22 cellular contexts compared by ENCODE assay signal in genomic region chr12:24285413-24285812, GRCh38.
DNase-seq lines count a peak whose midpoint lies in the region; ATAC-seq, FAIRE-seq and TF ChIP-seq lines count a peak whose summit lies in the region.
"Had no signal": no experiment of that assay in that cellular context is flagged by ENCODE, and none has a peak within 500 bp of the region (broad histone marks: within the 10 kb centered on the region; RNA-seq: fewer than 3 reads in every experiment).

No MANE protein-coding gene starts in this region.

- H3K36me3 ChIP-seq in Caco-2 (ENCODE audit: control insufficient read depth, insufficient read depth, low read length), result no peaks in the 10 kb centered on the region
- H3K36me3 ChIP-seq in IMR-90 (ENCODE audit: control insufficient read depth, insufficient read depth, low read length), result no peaks in the 10 kb centered on the region
- H3K36me3 ChIP-seq in GM12878 (ENCODE audit: control insufficient read depth in 2 of 2, insufficient read depth in 2 of 2, low read length in 1 of 2), result no peaks in the 10 kb centered on the region
- H3K36me3 ChIP-seq in mesenchymal stem cell (ENCODE audit: control insufficient read depth in 1 of 2, insufficient read depth in 2 of 2, low read depth in 1 of 2, low read length in 2 of 2), result no peaks in the 10 kb centered on the region
- peaks cover 0 to 5% of the 10 kb centered on the region in 2 donors for H3K36me3 ChIP-seq in neuronal stem cell (replicated peaks in 1 of 2; ENCODE audit: control insufficient read depth in 2 of 2, insufficient read depth in 2 of 2, low read length in 2 of 2)
- H3K36me3 ChIP-seq: HAP-1 had no signal

- H2BK20ac ChIP-seq in IMR-90 (ENCODE audit: low read depth, low read length), result no peak overlapping the region

- in situ Hi-C loops in IMR-90 (cut with MboI; ENCODE audit: low sequenced_read_pairs), result no loop called here
- in situ Hi-C loops in GM12878 (cut with MboI), result no loop called here

- H3K79me2 ChIP-seq in GM12878 (ENCODE audit: control insufficient read depth, insufficient read depth, low read length), result no peaks in the 10 kb centered on the region

- H3K4me3 ChIP-seq in Caco-2 (ENCODE audit: low read depth, low read length), result no peak overlapping the region
- H3K4me3 ChIP-seq in IMR-90 (ENCODE audit: insufficient read depth, low read depth, low read length), result no peak overlapping the region
- no peak overlapping the region for H3K4me3 ChIP-seq in GM12878
- no peak overlapping the region for H3K4me3 ChIP-seq in mesenchymal stem cell (ENCODE audit: insufficient read depth in 1 of 2, low read depth in 1 of 2, low read length in 2 of 2)
- H3K4me3 ChIP-seq in neuronal stem cell (ENCODE audit: low read length in 2 of 2), result no peak overlapping the region
- H3K4me3 ChIP-seq: A549, HAP-1 had no signal

- H4K8ac ChIP-seq in IMR-90 (ENCODE audit: low read depth in 2 of 2, low read length in 2 of 2) (no peak overlapping the region), mesenchymal stem cell (ENCODE audit: low read length) (no peak overlapping the region), neuronal stem cell (ENCODE audit: low read depth, low read length) (no peak overlapping the region)

- H3K23ac ChIP-seq in IMR-90 (ENCODE audit: low read depth, low read length), result peak overlapping the region; percentile 41; the same call in 1 of the 2 replicates
- no peak overlapping the region for H3K23ac ChIP-seq in mesenchymal stem cell (ENCODE audit: low read length in 2 of 2)
- H3K23ac ChIP-seq in neuronal stem cell (ENCODE audit: low read depth, low read length, poor library complexity), result no peak overlapping the region

- no peaks in the 10 kb centered on the region for H3K27me3 ChIP-seq in Caco-2 (replicated peaks; ENCODE audit: control insufficient read depth, insufficient read depth, low read length)
- H3K27me3 ChIP-seq in IMR-90 (ENCODE audit: control insufficient read depth, insufficient read depth, low read length), result no peaks in the 10 kb centered on the region
- no peaks in the 10 kb centered on the region for H3K27me3 ChIP-seq in GM12878 (replicated peaks in 1 of 2; ENCODE audit: control insufficient read depth in 2 of 2, insufficient read depth in 2 of 2, low read length in 1 of 2)
- no peaks in the 10 kb centered on the region for H3K27me3 ChIP-seq in mesenchymal stem cell (ENCODE audit: control insufficient read depth in 1 of 2, insufficient read depth in 1 of 2, low read length in 2 of 2)
- no peaks in the 10 kb centered on the region for H3K27me3 ChIP-seq in neuronal stem cell (ENCODE audit: control insufficient read depth in 3 of 3, insufficient read depth in 3 of 3, low read depth in 1 of 3, low read length in 3 of 3)

- intact Hi-C loops in Caco-2 (cut with micrococcal nuclease; ENCODE audit: unreplicated experiment) (no loop called here), IMR-90 (cut with micrococcal nuclease) (loop anchor here (5.0 kb wide), 1 partner anchor 277 kb away; no protein-coding TSS in a partner anchor), GM12878 (cut with micrococcal nuclease; ENCODE audit: unreplicated experiment) (no loop called here)

- peak; percentile 66 for ATAC-seq in IMR-90 (ENCODE audit: low read depth)
- no peak for ATAC-seq in GM12878
- ATAC-seq in HG02973 (IDR thresholded peaks at IDR 0.05; ENCODE audit: unreplicated experiment), result no peak
- no peak for ATAC-seq in GM19023 (IDR thresholded peaks at IDR 0.05; ENCODE audit: unreplicated experiment)
- ATAC-seq: A549; CD8-positive, alpha-beta T cell had no signal

- H3K4me1 ChIP-seq in Caco-2, result no peaks in the 10 kb centered on the region
- 0 out of 2 replicates have a peak, but pooled peaks cover 2% of the 10 kb centered on the region for H3K4me1 ChIP-seq in IMR-90 (ENCODE audit: control insufficient read depth, insufficient read depth, low read length)
- H3K4me1 ChIP-seq in GM12878 (ENCODE audit: control insufficient read depth, insufficient read depth, low read length), result no peaks in the 10 kb centered on the region
- no peaks in the 10 kb centered on the region for H3K4me1 ChIP-seq in mesenchymal stem cell (ENCODE audit: control insufficient read depth, insufficient read depth, low read depth, low read length)
- H3K4me1 ChIP-seq in neuronal stem cell (ENCODE audit: control insufficient read depth in 2 of 2, insufficient read depth in 1 of 2, low read depth in 1 of 2, low read length in 2 of 2), result peaks cover 4 to 17% of the 10 kb centered on the region in 2 donors
- H3K4me1 ChIP-seq: A549 had no signal

- DNase-seq in Caco-2 (no peak), IMR-90 (peak; percentile 57), GM12878 (ENCODE audit: low read depth, low spot score) (no peak), mesenchymal stem cell (peak; percentile 16), CD1c-positive myeloid dendritic cell (ENCODE audit: extremely low spot score) (no peak), neuronal stem cell (ENCODE audit: low spot score) (no peak)
- DNase-seq: 8988T; ACHN; C1 segment of cervical spinal cord; CD4-positive, CD25-positive, alpha-beta regulatory T cell; CD8-positive, alpha-beta T cell; DMS 273 treated with DMSO at 0.1 percent for 48 hours; DMS79; EL; GOT3 had no signal

- H3K9me1 ChIP-seq in IMR-90 (ENCODE audit: insufficient read depth, low read length), result peaks cover 7% of the 10 kb centered on the region; the same call in 1 of the 2 replicates

- H2AFZ ChIP-seq in IMR-90 (replicated peaks; ENCODE audit: low read length, poor library complexity) (no peak overlapping the region), GM12878 (ENCODE audit: control insufficient read depth, low read depth, low read length) (no peak overlapping the region), mesenchymal stem cell (ENCODE audit: low read depth, low read length) (no peak overlapping the region), neuronal stem cell (ENCODE audit: low read length) (no peak overlapping the region)

- H3K79me1 ChIP-seq in IMR-90 (ENCODE audit: low read depth in 1 of 2, low read length in 2 of 2) (no peaks in the 10 kb centered on the region), mesenchymal stem cell (replicated peaks; ENCODE audit: low read length, poor library complexity, severe bottlenecking) (no peaks in the 10 kb centered on the region), neuronal stem cell (ENCODE audit: low read depth, low read length) (no peaks in the 10 kb centered on the region)

- RAD21 ChIA-PET in GM12878 (lab: Charles Lee; ENCODE audit: unreplicated experiment), result no interaction called here

- H3K18ac ChIP-seq in IMR-90 (ENCODE audit: low read depth, low read length), result no peak overlapping the region
- H3K18ac ChIP-seq in mesenchymal stem cell (ENCODE audit: low read depth in 1 of 2, low read length in 2 of 2), result no peak overlapping the region
- H3K18ac ChIP-seq in neuronal stem cell (ENCODE audit: low read length), result no peak overlapping the region

- H3K4ac ChIP-seq in IMR-90 (ENCODE audit: low read depth, low read length) (no peak overlapping the region), mesenchymal stem cell (ENCODE audit: low read depth in 1 of 2, low read length in 2 of 2) (no peak overlapping the region), neuronal stem cell (ENCODE audit: low read length) (no peak overlapping the region)

- no peak overlapping the region for H4K91ac ChIP-seq in IMR-90 (ENCODE audit: insufficient read depth, low read depth, low read length)
- no peak overlapping the region for H4K91ac ChIP-seq in mesenchymal stem cell (ENCODE audit: low read length)
- no peak overlapping the region for H4K91ac ChIP-seq in neuronal stem cell (ENCODE audit: low read depth, low read length, poor library complexity)

- BruUV-seq in Caco-2 (replicated peaks; lab: Mats Ljungman, UMichigan), result no TSS peak
- no TSS peak for BruUV-seq in IMR-90 (replicated peaks; lab: Mats Ljungman, UMichigan)
- no TSS peak for BruUV-seq in GM12878 (replicated peaks; lab: Mats Ljungman, UMichigan)

- TF ChIP-seq CTCF in Caco-2 (IDR thresholded peaks at IDR 0.05; ENCODE audit: insufficient read depth in 1 of 2, low read depth in 1 of 2, low read length in 1 of 2, severe bottlenecking in 1 of 2, unreplicated experiment in 1 of 2) (no peak), IMR-90 (conservative IDR thresholded peaks at IDR 0.05; ENCODE audit: low read depth, low read length) (no peak), GM12878 (IDR thresholded peaks at IDR 0.05 in 2 of 3, conservative IDR thresholded peaks at IDR 0.05 in 1 of 3; ENCODE audit: control insufficient read depth in 2 of 3, extremely low read depth in 1 of 3, insufficient read depth in 1 of 3, low read depth in 3 of 3, low read length in 3 of 3) (no peak)

- peak; percentile 18 for FAIRE-seq in GM12878 (lab: Jason Lieb, UNC)
- FAIRE-seq: A549, D721Med, G401.6, H54 had no signal

- H3K4me2 ChIP-seq in IMR-90 (ENCODE audit: low read depth, low read length) (no peak overlapping the region), GM12878 (ENCODE audit: control insufficient read depth, insufficient read depth) (no peak overlapping the region), mesenchymal stem cell (ENCODE audit: low read length, poor library complexity, severe bottlenecking) (no peak overlapping the region), neuronal stem cell (ENCODE audit: insufficient read depth, low read length, poor library complexity, severe bottlenecking) (no peak overlapping the region)
- H3K4me2 ChIP-seq: A549 had no signal

- CTCF ChIA-PET in Caco-2 (lab: Charles Lee), result no interaction called here
- CTCF ChIA-PET in IMR-90 (lab: Yijun Ruan, JAX), result interaction anchor here (0.7 kb wide), 1 partner anchor 8 kb away, joined by 3 read pairs; no protein-coding TSS in a partner anchor
- CTCF ChIA-PET in GM12878 (lab: Yijun Ruan, JAX), result no interaction called here

- H3K27ac ChIP-seq in IMR-90 (ENCODE audit: insufficient read depth, low read length) (no peak overlapping the region), GM12878 (ENCODE audit: control insufficient read depth, insufficient read depth) (no peak overlapping the region), mesenchymal stem cell (ENCODE audit: low read length, poor library complexity, severe bottlenecking) (no peak overlapping the region), neuronal stem cell (replicated peaks; ENCODE audit: low read length) (no peak overlapping the region)
- H3K27ac ChIP-seq: A549 had no signal

- no peaks in the 10 kb centered on the region for H4K20me1 ChIP-seq in IMR-90 (ENCODE audit: insufficient read depth, low read length)
- no peaks in the 10 kb centered on the region for H4K20me1 ChIP-seq in GM12878 (ENCODE audit: control insufficient read depth, insufficient read depth)

- 40% methylated on average over 1 of the region's 3 CpGs; no CpG with 5 or more reads in 1 of the 2 experiments for WGBS in IMR-90 (ENCODE audit: extremely low coverage in 2 of 2, insufficient read length in 1 of 2), 2 experiments
- WGBS in GM12878 (ENCODE audit: insufficient coverage, insufficient replicate concordance, low lambda C conversion rate, missing lambda C conversion rate), result 49% methylated on average over 3 of the region's 3 CpGs
- 93% methylated on average over 3 of the region's 3 CpGs for WGBS in mesenchymal stem cell
- WGBS in neuronal stem cell (ENCODE audit: extremely low coverage in 2 of 2, insufficient read length in 2 of 2, insufficient replicate concordance in 1 of 2), 2 donors, result no CpG with 5 or more reads among the region's 3 CpGs

- TF ChIP-seq RAD21 in IMR-90 (IDR thresholded peaks at IDR 0.05; ENCODE audit: low read length), result no peak
- no peak for TF ChIP-seq RAD21 in GM12878 (IDR thresholded peaks at IDR 0.05; ENCODE audit: insufficient read depth, low read depth, low read length)

- POLR2A ChIA-PET in Caco-2 (lab: Charles Lee) (no interaction called here), IMR-90 (lab: Charles Lee; ENCODE audit: unreplicated experiment) (no interaction called here), GM12878 (lab: Charles Lee) (no interaction called here)

- H3K27me3 Mint-ChIP-seq in Caco-2 (ENCODE audit: insufficient read depth, unreplicated experiment), result no peaks in the 10 kb centered on the region

- H4K5ac ChIP-seq in IMR-90 (ENCODE audit: low read depth, low read length), result no peak overlapping the region

- no peak overlapping the region for H3K9ac ChIP-seq in IMR-90 (ENCODE audit: low read depth, low read length)
- H3K9ac ChIP-seq in GM12878 (ENCODE audit: control insufficient read depth, insufficient read depth, low read length), result no peak overlapping the region
- H3K9ac ChIP-seq in mesenchymal stem cell (ENCODE audit: low read length), result no peak overlapping the region
- no peak overlapping the region for H3K9ac ChIP-seq in neuronal stem cell (ENCODE audit: low read depth, low read length, poor library complexity)

- H2BK15ac ChIP-seq in IMR-90 (ENCODE audit: low read depth, low read length) (no peak overlapping the region), mesenchymal stem cell (ENCODE audit: low read depth, poor library complexity, severe bottlenecking) (no peak overlapping the region), neuronal stem cell (ENCODE audit: low read length) (no peak overlapping the region)

- H3K56ac ChIP-seq in IMR-90 (ENCODE audit: extremely low read depth, insufficient read depth, low read length), result no peak overlapping the region

- H3K4me3 Mint-ChIP-seq in Caco-2 (ENCODE audit: unreplicated experiment), result no peak overlapping the region
- H3K4me3 Mint-ChIP-seq: CD4-positive, CD25-positive, alpha-beta regulatory T cell; CD8-positive, alpha-beta T cell had no signal

- no peak overlapping the region for H2BK120ac ChIP-seq in IMR-90 (ENCODE audit: low read depth, low read length)
- no peak overlapping the region for H2BK120ac ChIP-seq in mesenchymal stem cell (ENCODE audit: low read depth, low read length)
- no peak overlapping the region for H2BK120ac ChIP-seq in neuronal stem cell (ENCODE audit: low read depth, low read length)

- H2BK12ac ChIP-seq in mesenchymal stem cell (ENCODE audit: low read length in 2 of 2) (no peak overlapping the region), neuronal stem cell (ENCODE audit: low read length) (no peak overlapping the region)

- peak overlapping the region; percentile 40 for H3K27ac Mint-ChIP-seq in Caco-2 (ENCODE audit: unreplicated experiment)
- H3K27ac Mint-ChIP-seq: CD4-positive, CD25-positive, alpha-beta regulatory T cell; CD8-positive, alpha-beta T cell had no signal

- TF ChIP-seq POLR2A in IMR-90 (IDR thresholded peaks at IDR 0.05; ENCODE audit: low read depth, low read length), result no peak
- no peak for TF ChIP-seq POLR2A in GM12878 (IDR thresholded peaks at IDR 0.05; ENCODE audit: low read depth, low read length)

- H2AK9ac ChIP-seq in IMR-90 (replicated peaks; ENCODE audit: low read depth, low read length, poor library complexity), result no peak overlapping the region

- no peak overlapping the region for H2AK5ac ChIP-seq in IMR-90 (ENCODE audit: low read depth, low read length)
- no peak overlapping the region for H2AK5ac ChIP-seq in mesenchymal stem cell (ENCODE audit: low read length, severe bottlenecking)
- H2AK5ac ChIP-seq in neuronal stem cell (ENCODE audit: low read depth, low read length), result no peak overlapping the region

- no peaks in the 10 kb centered on the region for H3K9me3 Mint-ChIP-seq in Caco-2 (ENCODE audit: unreplicated experiment)
- H3K9me3 Mint-ChIP-seq: CD8-positive, alpha-beta T cell had no signal

- dilution Hi-C loops in IMR-90 (cut with HindIII; ENCODE audit: low sequenced_read_pairs, unreplicated experiment), result no loop called here

- H3K36me3 Mint-ChIP-seq in Caco-2 (ENCODE audit: insufficient read depth, unreplicated experiment), result no peaks in the 10 kb centered on the region
- H3K36me3 Mint-ChIP-seq: CD4-positive, CD25-positive, alpha-beta regulatory T cell; CD8-positive, alpha-beta T cell had no signal

- H3K14ac ChIP-seq in IMR-90 (replicated peaks; ENCODE audit: low read depth, low read length) (no peak overlapping the region), mesenchymal stem cell (ENCODE audit: low read length in 2 of 2) (no peak overlapping the region), neuronal stem cell (ENCODE audit: low read length) (no peak overlapping the region)

- peaks cover 8% of the 10 kb centered on the region for H3K4me1 Mint-ChIP-seq in Caco-2 (ENCODE audit: low read depth, unreplicated experiment)
- H3K4me1 Mint-ChIP-seq: CD4-positive, CD25-positive, alpha-beta regulatory T cell had no signal

- SMC1A ChIA-PET in GM12878 (lab: Charles Lee; ENCODE audit: uncharacterized antibody, unreplicated experiment), result no interaction called here

- H3K9me3 ChIP-seq in Caco-2 (no peaks in the 10 kb centered on the region), IMR-90 (ENCODE audit: control insufficient read depth, insufficient read depth, low read length) (no peaks in the 10 kb centered on the region), GM12878 (replicated peaks; ENCODE audit: control insufficient read depth, insufficient read depth, low read length) (no peaks in the 10 kb centered on the region), mesenchymal stem cell (ENCODE audit: control insufficient read depth, low read length) (no peaks in the 10 kb centered on the region), neuronal stem cell (replicated peaks in 1 of 2; ENCODE audit: control insufficient read depth in 2 of 2, insufficient read depth in 1 of 2, low read depth in 1 of 2, low read length in 2 of 2) (peaks cover 0 to 6% of the 10 kb centered on the region in 2 donors)
- H3K9me3 ChIP-seq: A549, HAP-1 had no signal

- no peak overlapping the region for H2BK5ac ChIP-seq in IMR-90 (ENCODE audit: low read depth, low read length, poor library complexity, severe bottlenecking)
- H2BK5ac ChIP-seq in mesenchymal stem cell (ENCODE audit: low read depth, low read length, poor library complexity, severe bottlenecking), result no peak overlapping the region
- no peak overlapping the region for H2BK5ac ChIP-seq in neuronal stem cell (ENCODE audit: low read length)

- TF ChIP-seq EP300 in GM12878 (IDR thresholded peaks at IDR 0.05; ENCODE audit: borderline replicate concordance in 1 of 2, control insufficient read depth in 1 of 2, low read depth in 2 of 2, low read length in 2 of 2), result no peak

Comparison
In these comparisons a context has a peak if more than half of its experiments do, and no peak if none do; other contexts are left out.
1. DNase-seq: peak in IMR-90 (single experiment) and mesenchymal stem cell (single experiment); none in Caco-2 (0 of 2), GM12878 (single experiment), CD1c-positive myeloid dendritic cell (single experiment) and neuronal stem cell (single experiment).